1 cellular context compared by ENCODE assay signal in the genomic region with DNA sequence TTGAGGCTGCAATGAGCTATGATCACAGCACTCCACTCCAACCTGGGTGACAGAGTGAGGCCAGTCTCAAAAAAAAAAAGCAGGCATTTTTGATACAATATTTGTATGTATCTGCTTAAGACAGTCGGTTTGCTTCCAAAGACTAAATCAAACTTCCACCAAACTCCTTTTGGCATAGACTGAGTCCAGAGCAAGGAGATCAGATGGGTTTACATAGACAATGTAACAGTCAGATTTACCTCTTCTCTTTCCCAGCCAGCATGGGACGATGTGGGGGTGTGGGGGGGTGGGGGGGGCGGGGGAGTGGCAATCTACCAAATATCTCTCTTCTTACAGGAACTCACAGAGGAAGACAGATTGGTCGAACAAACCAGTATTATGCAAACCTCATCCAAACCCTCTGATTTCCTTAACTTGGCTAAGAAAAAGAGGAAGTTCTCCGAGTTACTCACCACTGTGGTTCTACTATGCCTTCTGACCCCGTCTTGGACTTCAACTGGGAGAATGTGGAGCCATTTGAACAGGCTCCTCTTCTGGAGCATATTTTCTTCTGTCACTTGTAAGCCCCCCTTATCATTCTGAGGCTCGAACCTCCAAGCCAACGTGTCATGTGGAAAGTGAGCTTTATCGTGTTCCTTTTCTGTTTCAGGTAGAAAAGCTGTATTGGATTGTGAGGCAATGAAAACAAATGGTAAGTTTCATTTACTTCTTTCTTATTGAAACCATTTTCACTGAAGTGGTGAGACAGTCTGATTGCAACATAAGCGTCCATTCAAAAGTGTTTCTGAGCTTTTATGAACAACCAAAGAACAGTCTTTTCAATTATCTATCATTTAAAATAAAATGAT.
TF ChIP-seq lines count a peak whose summit lies in the region.

MILR1 (plus strand) TSS at position 451 of the 848 bp plus-strand sequence; CDS start at position 505, 54 bp downstream.

TF ChIP-seq in K562, 482 proteins besides CTCF, POLR2A, EP300 and RAD21 (continued from another document and continues in another):
- 0 out of 2 replicates have a peak, but pooled peaks have one; percentile 18 for TF ChIP-seq ZNF561 (CRISPR knock-in tag; conservative IDR thresholded peaks at IDR 0.05)
- 0 out of 2 replicates have a peak, but pooled peaks have one; percentile 2 for TF ChIP-seq RBFOX2 (IDR thresholded peaks at IDR 0.05; ENCODE audit: low read depth, low read length)
- peak; percentile 63 for TF ChIP-seq NR2C1 (IDR thresholded peaks at IDR 0.05)
- TF ChIP-seq NR2C1 (tag; IDR thresholded peaks at IDR 0.05), result peak; percentile 85
- no peak for TF ChIP-seq ATF4 (CRISPR knock-in tag; IDR thresholded peaks at IDR 0.05)
- TF ChIP-seq TAF7 (tag; IDR thresholded peaks at IDR 0.05), result 0 out of 2 replicates have a peak, but pooled peaks have one; percentile 59
- TF ChIP-seq FOSL1 (tag; conservative IDR thresholded peaks at IDR 0.05), result peak; percentile 94
- TF ChIP-seq RUNX1 (IDR thresholded peaks at IDR 0.05; ENCODE audit: low read depth), result no peak
- no peak for TF ChIP-seq TGIF2 (CRISPR knock-in tag; IDR thresholded peaks at IDR 0.05)
- TF ChIP-seq, protein P1, sequence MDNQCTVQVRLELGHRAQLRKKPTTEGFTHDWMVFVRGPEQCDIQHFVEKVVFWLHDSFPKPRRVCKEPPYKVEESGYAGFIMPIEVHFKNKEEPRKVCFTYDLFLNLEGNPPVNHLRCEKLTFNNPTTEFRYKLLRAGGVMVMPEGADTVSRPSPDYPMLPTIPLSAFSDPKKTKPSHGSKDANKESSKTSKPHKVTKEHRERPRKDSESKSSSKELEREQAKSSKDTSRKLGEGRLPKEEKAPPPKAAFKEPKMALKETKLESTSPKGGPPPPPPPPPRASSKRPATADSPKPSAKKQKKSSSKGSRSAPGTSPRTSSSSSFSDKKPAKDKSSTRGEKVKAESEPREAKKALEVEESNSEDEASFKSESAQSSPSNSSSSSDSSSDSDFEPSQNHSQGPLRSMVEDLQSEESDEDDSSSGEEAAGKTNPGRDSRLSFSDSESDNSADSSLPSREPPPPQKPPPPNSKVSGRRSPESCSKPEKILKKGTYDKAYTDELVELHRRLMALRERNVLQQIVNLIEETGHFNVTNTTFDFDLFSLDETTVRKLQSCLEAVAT (IDR thresholded peaks at IDR 0.05), result peak in 1 of 2 experiments; percentile 93; a peak in 2 of 4 replicates
- no peak for TF ChIP-seq PRPF4 (IDR thresholded peaks at IDR 0.05; ENCODE audit: insufficient read depth, low read depth, low read length, poor library complexity, severe bottlenecking)
- no peak for TF ChIP-seq ILF3 (IDR thresholded peaks at IDR 0.05; ENCODE audit: borderline replicate concordance)
- TF ChIP-seq POLR2AphosphoS5 (IDR thresholded peaks at IDR 0.05; ENCODE audit: control insufficient read depth, insufficient read depth, low read depth, low read length), result peak; percentile 45; the same call in 1 of the 2 replicates
- TF ChIP-seq ZMIZ1 (IDR thresholded peaks at IDR 0.05; ENCODE audit: low read depth in 2 of 2, low read length in 2 of 2), result 0 out of 4 replicates have a peak, but pooled peaks of 1 of the 2 experiments have one; percentile 24
- no peak for TF ChIP-seq ADNP (tag; IDR thresholded peaks at IDR 0.05)
- TF ChIP-seq HDAC8 (tag; IDR thresholded peaks at IDR 0.05), result no peak
- 0 out of 2 replicates have a peak, but pooled peaks have one; percentile 50 for TF ChIP-seq ELK3 (CRISPR knock-in tag; IDR thresholded peaks at IDR 0.05)
- TF ChIP-seq NR2C2 (CRISPR knock-in tag; IDR thresholded peaks at IDR 0.05), result no peak
- TF ChIP-seq NR2C2 (tag; IDR thresholded peaks at IDR 0.05), result peak; percentile 94
- TF ChIP-seq, protein P2, sequence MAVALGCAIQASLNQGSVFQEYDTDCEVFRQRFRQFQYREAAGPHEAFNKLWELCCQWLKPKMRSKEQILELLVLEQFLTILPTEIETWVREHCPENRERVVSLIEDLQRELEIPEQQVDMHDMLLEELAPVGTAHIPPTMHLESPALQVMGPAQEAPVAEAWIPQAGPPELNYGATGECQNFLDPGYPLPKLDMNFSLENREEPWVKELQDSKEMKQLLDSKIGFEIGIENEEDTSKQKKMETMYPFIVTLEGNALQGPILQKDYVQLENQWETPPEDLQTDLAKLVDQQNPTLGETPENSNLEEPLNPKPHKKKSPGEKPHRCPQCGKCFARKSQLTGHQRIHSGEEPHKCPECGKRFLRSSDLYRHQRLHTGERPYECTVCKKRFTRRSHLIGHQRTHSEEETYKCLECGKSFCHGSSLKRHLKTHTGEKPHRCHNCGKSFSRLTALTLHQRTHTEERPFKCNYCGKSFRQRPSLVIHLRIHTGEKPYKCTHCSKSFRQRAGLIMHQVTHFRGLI (CRISPR knock-in tag; IDR thresholded peaks at IDR 0.05), result 0 out of 2 replicates have a peak, but pooled peaks have one; percentile 37
- TF ChIP-seq, protein P3, sequence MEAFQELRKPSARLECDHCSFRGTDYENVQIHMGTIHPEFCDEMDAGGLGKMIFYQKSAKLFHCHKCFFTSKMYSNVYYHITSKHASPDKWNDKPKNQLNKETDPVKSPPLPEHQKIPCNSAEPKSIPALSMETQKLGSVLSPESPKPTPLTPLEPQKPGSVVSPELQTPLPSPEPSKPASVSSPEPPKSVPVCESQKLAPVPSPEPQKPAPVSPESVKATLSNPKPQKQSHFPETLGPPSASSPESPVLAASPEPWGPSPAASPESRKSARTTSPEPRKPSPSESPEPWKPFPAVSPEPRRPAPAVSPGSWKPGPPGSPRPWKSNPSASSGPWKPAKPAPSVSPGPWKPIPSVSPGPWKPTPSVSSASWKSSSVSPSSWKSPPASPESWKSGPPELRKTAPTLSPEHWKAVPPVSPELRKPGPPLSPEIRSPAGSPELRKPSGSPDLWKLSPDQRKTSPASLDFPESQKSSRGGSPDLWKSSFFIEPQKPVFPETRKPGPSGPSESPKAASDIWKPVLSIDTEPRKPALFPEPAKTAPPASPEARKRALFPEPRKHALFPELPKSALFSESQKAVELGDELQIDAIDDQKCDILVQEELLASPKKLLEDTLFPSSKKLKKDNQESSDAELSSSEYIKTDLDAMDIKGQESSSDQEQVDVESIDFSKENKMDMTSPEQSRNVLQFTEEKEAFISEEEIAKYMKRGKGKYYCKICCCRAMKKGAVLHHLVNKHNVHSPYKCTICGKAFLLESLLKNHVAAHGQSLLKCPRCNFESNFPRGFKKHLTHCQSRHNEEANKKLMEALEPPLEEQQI (IDR thresholded peaks at IDR 0.05), result no peak
- TF ChIP-seq, protein P4, sequence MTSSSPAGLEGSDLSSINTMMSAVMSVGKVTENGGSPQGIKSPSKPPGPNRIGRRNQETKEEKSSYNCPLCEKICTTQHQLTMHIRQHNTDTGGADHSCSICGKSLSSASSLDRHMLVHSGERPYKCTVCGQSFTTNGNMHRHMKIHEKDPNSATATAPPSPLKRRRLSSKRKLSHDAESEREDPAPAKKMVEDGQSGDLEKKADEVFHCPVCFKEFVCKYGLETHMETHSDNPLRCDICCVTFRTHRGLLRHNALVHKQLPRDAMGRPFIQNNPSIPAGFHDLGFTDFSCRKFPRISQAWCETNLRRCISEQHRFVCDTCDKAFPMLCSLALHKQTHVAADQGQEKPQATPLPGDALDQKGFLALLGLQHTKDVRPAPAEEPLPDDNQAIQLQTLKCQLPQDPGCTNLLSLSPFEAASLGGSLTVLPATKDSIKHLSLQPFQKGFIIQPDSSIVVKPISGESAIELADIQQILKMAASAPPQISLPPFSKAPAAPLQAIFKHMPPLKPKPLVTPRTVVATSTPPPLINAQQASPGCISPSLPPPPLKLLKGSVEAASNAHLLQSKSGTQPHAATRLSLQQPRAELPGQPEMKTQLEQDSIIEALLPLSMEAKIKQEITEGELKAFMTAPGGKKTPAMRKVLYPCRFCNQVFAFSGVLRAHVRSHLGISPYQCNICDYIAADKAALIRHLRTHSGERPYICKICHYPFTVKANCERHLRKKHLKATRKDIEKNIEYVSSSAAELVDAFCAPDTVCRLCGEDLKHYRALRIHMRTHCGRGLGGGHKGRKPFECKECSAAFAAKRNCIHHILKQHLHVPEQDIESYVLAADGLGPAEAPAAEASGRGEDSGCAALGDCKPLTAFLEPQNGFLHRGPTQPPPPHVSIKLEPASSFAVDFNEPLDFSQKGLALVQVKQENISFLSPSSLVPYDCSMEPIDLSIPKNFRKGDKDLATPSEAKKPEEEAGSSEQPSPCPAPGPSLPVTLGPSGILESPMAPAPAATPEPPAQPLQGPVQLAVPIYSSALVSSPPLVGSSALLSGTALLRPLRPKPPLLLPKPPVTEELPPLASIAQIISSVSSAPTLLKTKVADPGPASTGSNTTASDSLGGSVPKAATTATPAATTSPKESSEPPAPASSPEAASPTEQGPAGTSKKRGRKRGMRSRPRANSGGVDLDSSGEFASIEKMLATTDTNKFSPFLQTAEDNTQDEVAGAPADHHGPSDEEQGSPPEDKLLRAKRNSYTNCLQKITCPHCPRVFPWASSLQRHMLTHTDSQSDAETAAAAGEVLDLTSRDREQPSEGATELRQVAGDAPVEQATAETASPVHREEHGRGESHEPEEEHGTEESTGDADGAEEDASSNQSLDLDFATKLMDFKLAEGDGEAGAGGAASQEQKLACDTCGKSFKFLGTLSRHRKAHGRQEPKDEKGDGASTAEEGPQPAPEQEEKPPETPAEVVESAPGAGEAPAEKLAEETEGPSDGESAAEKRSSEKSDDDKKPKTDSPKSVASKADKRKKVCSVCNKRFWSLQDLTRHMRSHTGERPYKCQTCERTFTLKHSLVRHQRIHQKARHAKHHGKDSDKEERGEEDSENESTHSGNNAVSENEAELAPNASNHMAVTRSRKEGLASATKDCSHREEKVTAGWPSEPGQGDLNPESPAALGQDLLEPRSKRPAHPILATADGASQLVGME (CRISPR knock-in tag; IDR thresholded peaks at IDR 0.05), result no peak
- no peak for TF ChIP-seq ZNF311 (CRISPR knock-in tag; IDR thresholded peaks at IDR 0.05)
- no peak for TF ChIP-seq ZNF217 (CRISPR knock-in tag; IDR thresholded peaks at IDR 0.05)
- TF ChIP-seq ZNF174 (CRISPR knock-in tag; IDR thresholded peaks at IDR 0.05), result no peak
- no peak; the same call in 1 of the 2 replicates for TF ChIP-seq CBFA2T3 (IDR thresholded peaks at IDR 0.05)
- TF ChIP-seq ATF7 (IDR thresholded peaks at IDR 0.05), result peak; percentile 64; the same call in 1 of the 2 replicates
- no peak for TF ChIP-seq OTX1 (CRISPR knock-in tag; IDR thresholded peaks at IDR 0.05)
- no peak for TF ChIP-seq NONO (IDR thresholded peaks at IDR 0.05; ENCODE audit: low read depth in 2 of 2, low read length in 1 of 2)
- no peak for TF ChIP-seq ZNF644 (tag; IDR thresholded peaks at IDR 0.05; ENCODE audit: low read depth)
- TF ChIP-seq ZFP30 (CRISPR knock-in tag; IDR thresholded peaks at IDR 0.05; ENCODE audit: borderline replicate concordance), result no peak
- no peak for TF ChIP-seq COPS2 (conservative IDR thresholded peaks at IDR 0.05)
- no peak for TF ChIP-seq SMAD3 (CRISPR knock-in tag; conservative IDR thresholded peaks at IDR 0.05)
- no peak for TF ChIP-seq NRF1 (conservative IDR thresholded peaks at IDR 0.05 in 1 of 2, IDR thresholded peaks at IDR 0.05 in 1 of 2)
- TF ChIP-seq PTRF (tag; IDR thresholded peaks at IDR 0.05), result no peak
- TF ChIP-seq ATF1 (CRISPR knock-in tag; IDR thresholded peaks at IDR 0.05), result no peak
- TF ChIP-seq ATF1 (tag; IDR thresholded peaks at IDR 0.05), result peak; percentile 39
- TF ChIP-seq RFX7 (CRISPR knock-in tag; IDR thresholded peaks at IDR 0.05), result no peak
